ENCODE assay signal across 15 cellular contexts in the genomic region with DNA sequence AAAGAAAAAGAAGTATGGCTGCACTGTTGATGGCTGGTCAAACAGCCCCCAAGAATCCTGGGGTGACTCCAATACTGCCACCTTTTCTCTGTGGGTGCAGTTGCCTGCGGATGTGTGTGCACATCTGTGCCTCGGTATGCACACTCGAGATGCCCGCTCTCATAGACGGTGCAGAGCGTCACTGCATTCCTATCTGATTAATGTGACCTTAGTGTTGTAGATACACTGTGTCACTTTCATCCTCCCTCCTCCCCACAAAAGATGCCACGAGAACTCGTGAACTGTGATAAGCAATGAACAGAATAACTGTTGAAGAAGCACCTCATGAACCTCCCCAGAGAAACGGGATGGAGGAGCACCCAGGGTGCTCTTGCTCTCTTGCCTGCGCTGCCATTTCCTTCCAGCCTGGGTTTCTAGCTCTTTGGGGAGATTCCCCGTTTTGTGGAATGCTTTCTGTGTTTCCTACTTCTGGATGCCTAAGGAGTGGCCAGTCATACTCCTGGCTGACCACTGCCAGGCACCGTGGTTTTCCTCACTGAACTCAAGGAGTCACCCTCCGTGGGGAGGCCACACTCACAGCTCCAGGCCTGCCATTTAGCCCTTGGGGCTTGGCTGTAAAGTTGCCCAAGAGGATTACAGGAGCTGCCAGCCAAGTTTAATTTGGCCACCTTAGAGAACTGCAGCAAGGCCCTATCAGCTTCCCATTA. TPM values are rescaled to one million over a fixed set of nuclear protein-coding genes. Genes with fewer than 3 reads are reported as not detected.
DNase-seq lines count a peak whose midpoint lies in the region; ATAC-seq and TF ChIP-seq lines count a peak whose summit lies in the region.
"Had no signal": no experiment of that assay in that cellular context is flagged by ENCODE, and none has a peak within 500 bp of the region (broad histone marks: within the 10 kb centered on the region; RNA-seq: fewer than 3 reads in every experiment).

No MANE protein-coding gene starts in this region.

- H3K4me3 ChIP-seq in mammary epithelial cell (replicated peaks in 1 of 3; ENCODE audit: insufficient read depth in 1 of 3, low read depth in 2 of 3, low read length in 3 of 3): no peak overlapping the region

- no peak overlapping the region for H2AFZ ChIP-seq in mammary epithelial cell (ENCODE audit: low read depth, low read length)

- no peak for TF ChIP-seq CTCF in mammary epithelial cell (conservative IDR thresholded peaks at IDR 0.05 in 1 of 2, IDR thresholded peaks at IDR 0.05 in 1 of 2; ENCODE audit: extremely low read depth in 1 of 2, insufficient read depth in 1 of 2, low read depth in 1 of 2, low read length in 2 of 2)
- TF ChIP-seq CTCF in osteocyte (IDR thresholded peaks at IDR 0.05): no peak

- 88% methylated on average over 12 of the region's 13 CpGs for WGBS in mammary epithelial cell (ENCODE audit: low coverage, missing lambda C conversion rate)

- H3K4me2 ChIP-seq in mammary epithelial cell (ENCODE audit: insufficient read depth, low read depth, low read length): no peak overlapping the region

- CTCF ChIA-PET in mammary epithelial cell (lab: Charles Lee; ENCODE audit: low non-redundant PET): no interaction called here

- no peaks in the 10 kb centered on the region for H3K9me3 Mint-ChIP-seq in osteocyte (ENCODE audit: unreplicated experiment)
- H3K9me3 Mint-ChIP-seq: activated CD4-positive, alpha-beta memory T cell treated with anti-CD3 and anti-CD28 coated beads, Interleukin-2, amount 10 ng/mL, durations not matched to agents 7 days and 5 days; CD4-positive, alpha-beta memory T cell had no signal

- H4K20me1 ChIP-seq in mammary epithelial cell (ENCODE audit: insufficient read depth, low read length): no peaks in the 10 kb centered on the region

- in situ Hi-C loops in mammary epithelial cell (cut with MboI; ENCODE audit: low sequenced_read_pairs in 2 of 2): no loop called here

- H3K27me3 ChIP-seq in mammary epithelial cell (ENCODE audit: insufficient read depth, low read length): no peaks in the 10 kb centered on the region

- H3K9ac ChIP-seq in mammary epithelial cell (ENCODE audit: insufficient read depth, low read length): no peak overlapping the region

- no peak overlapping the region for H3K27ac Mint-ChIP-seq in osteocyte (ENCODE audit: unreplicated experiment)
- H3K27ac Mint-ChIP-seq: activated CD4-positive, alpha-beta memory T cell treated with anti-CD3 and anti-CD28 coated beads, Interleukin-2, amount 10 ng/mL, durations not matched to agents 7 days and 5 days; CD4-positive, alpha-beta memory T cell had no signal

- H3K4me3 Mint-ChIP-seq in osteocyte (ENCODE audit: unreplicated experiment): no peak overlapping the region
- H3K4me3 Mint-ChIP-seq: activated CD4-positive, alpha-beta memory T cell treated with anti-CD3 and anti-CD28 coated beads, Interleukin-2, amount 10 ng/mL, durations not matched to agents 7 days and 5 days; activated naive CD4-positive, alpha-beta T cell treated with anti-CD3 and anti-CD28 coated beads, Interleukin-2, amount 10 ng/mL, durations not matched to agents 7 days and 5 days had no signal

- H3K27me3 Mint-ChIP-seq in osteocyte (ENCODE audit: unreplicated experiment): no peaks in the 10 kb centered on the region
- H3K27me3 Mint-ChIP-seq: activated CD4-positive, alpha-beta memory T cell treated with anti-CD3 and anti-CD28 coated beads, Interleukin-2, amount 10 ng/mL, durations not matched to agents 7 days and 5 days; activated naive CD4-positive, alpha-beta T cell treated with anti-CD3 and anti-CD28 coated beads, Interleukin-2, amount 10 ng/mL, durations not matched to agents 7 days and 5 days; CD4-positive, alpha-beta memory T cell had no signal

- H3K27ac ChIP-seq in mammary epithelial cell (ENCODE audit: insufficient read depth, low read depth, low read length): no peak overlapping the region

- peaks cover 13% of the 10 kb centered on the region for H3K36me3 Mint-ChIP-seq in osteocyte (ENCODE audit: unreplicated experiment)

- peaks cover 9% of the 10 kb centered on the region for H3K4me1 Mint-ChIP-seq in osteocyte (ENCODE audit: unreplicated experiment)

- intact Hi-C loops in mammary epithelial cell (cut with micrococcal nuclease): no loop called here

- peaks cover 3% of the 10 kb centered on the region for H3K36me3 ChIP-seq in mammary epithelial cell (ENCODE audit: insufficient read depth, low read length)

- ATAC-seq in HG02970 (IDR thresholded peaks at IDR 0.05; ENCODE audit: low FRiP score, unreplicated experiment) (no peak), HG02642 (IDR thresholded peaks at IDR 0.05; ENCODE audit: poor library complexity, unreplicated experiment) (no peak), HG02678 (IDR thresholded peaks at IDR 0.05; ENCODE audit: unreplicated experiment) (no peak)
- ATAC-seq: left colon had no signal

- BruUV-seq in mammary epithelial cell (replicated peaks; lab: Mats Ljungman, UMichigan): no TSS peak

- dilution Hi-C loops in mammary epithelial cell (cut with HindIII; ENCODE audit: low sequenced_read_pairs): no loop called here

- H3K9me3 ChIP-seq in mammary epithelial cell (replicated peaks; ENCODE audit: insufficient read depth, low read length): no peaks in the 10 kb centered on the region

- DNase-seq in Daoy (ENCODE audit: low read depth) (peak; percentile 67), M059J (ENCODE audit: low read depth) (peak; percentile 98), mammary epithelial cell (peak; percentile 32), osteocyte (ENCODE audit: extremely low spot score, unreplicated experiment) (peak; percentile 62), SHP77 (lab: John Stamatoyannopoulos, UW) (no peak)
- DNase-seq: activated CD4-positive, alpha-beta memory T cell treated with anti-CD3 and anti-CD28 coated beads, Interleukin-2, amount 10 ng/mL, durations not matched to agents 7 days and 5 days; activated naive CD4-positive, alpha-beta T cell treated with anti-CD3 and anti-CD28 coated beads, Interleukin-2, amount 10 ng/mL, durations not matched to agents 7 days and 5 days; CD4-positive, alpha-beta memory T cell; left colon; NCI-H187; NCI-H774; SW 1271 had no signal

- H3K4me1 ChIP-seq in mammary epithelial cell (ENCODE audit: insufficient read depth, low read length): peaks cover under 1% of the 10 kb centered on the region

- no peaks in the 10 kb centered on the region for H3K79me2 ChIP-seq in mammary epithelial cell (ENCODE audit: insufficient read depth, low read length)

RNA-seq across cellular contexts. Expression of a gene that starts 32.0 kb away (rescaled TPM):
- 31.0 and 60.5 TPM in 2 replicates for total RNA-seq in Daoy (2014; rRNA removed; shearing (Covaris generic))
- total RNA-seq in M059J (2014; rRNA removed; shearing (Covaris generic)): 67.2 and 92.3 TPM in 2 replicates
- 10 to 100 TPM; 15.3 to 47.0 TPM for total RNA-seq in mammary epithelial cell
- 23.3 TPM for polyA plus RNA-seq in mammary epithelial cell
- polyA minus RNA-seq in mammary epithelial cell: 7.8 TPM
- 28.3 and 29.6 TPM in 2 replicates for total RNA-seq in osteocyte

Comparison
In these comparisons a context has a peak if more than half of its experiments do, and no peak if none do; other contexts are left out.
1. DNase-seq: peak in Daoy (single experiment), M059J (single experiment), mammary epithelial cell (single experiment) and osteocyte (single experiment); none in SHP77 (0 of 2).